Comparison of ENCODE assay signal across 8 cellular contexts in genomic region chr1:7704214-7705047, GRCh38.
DNase-seq lines count a peak whose midpoint lies in the region; ATAC-seq and TF ChIP-seq lines count a peak whose summit lies in the region.

No MANE protein-coding gene starts in this region.

- in situ Hi-C loops in GM13977 (cut with MboI; ENCODE audit: low pct_unique_long_range_greater_than_20kb, low sequenced_read_pairs, unreplicated experiment), result no loop called here

- TF ChIP-seq CTCF in GM13977 (IDR thresholded peaks at IDR 0.05; ENCODE audit: extremely low read depth, insufficient read depth, missing control alignments), result no peak

- DNase-seq in GM13977 (ENCODE audit: low spot score) (peak; percentile 98), NCI-H2029 treated with DMSO at 0.1 percent for 48 hours (lab: John Stamatoyannopoulos, UW) (peak; percentile 43), cerebellar cortex (ENCODE audit: low spot score) (peak; percentile 92), kidney glomerular epithelial cell (lab: John Stamatoyannopoulos, UW) (peak; percentile 79), OCI-M2 (lab: John Stamatoyannopoulos, UW; ENCODE audit: unreplicated experiment) (no peak)
- peak; percentile 84 for DNase-seq in activated CD4-positive, alpha-beta T cell treated with anti-CD3 and anti-CD28 coated beads for 1 hour
- DNase-seq in stimulated activated CD4-positive, alpha-beta T cell treated with anti-CD3 and anti-CD28 coated beads, Interleukin-15, amount 100 ng/mL, for 48 hours (ENCODE audit: low read depth in 2 of 2), result peak; percentile 75 to 91

- peak; percentile 65 for ATAC-seq in HG02870 (IDR thresholded peaks at IDR 0.05; ENCODE audit: unreplicated experiment)
